Comparison of ENCODE assay signal across 19 cellular contexts in the genomic region with DNA sequence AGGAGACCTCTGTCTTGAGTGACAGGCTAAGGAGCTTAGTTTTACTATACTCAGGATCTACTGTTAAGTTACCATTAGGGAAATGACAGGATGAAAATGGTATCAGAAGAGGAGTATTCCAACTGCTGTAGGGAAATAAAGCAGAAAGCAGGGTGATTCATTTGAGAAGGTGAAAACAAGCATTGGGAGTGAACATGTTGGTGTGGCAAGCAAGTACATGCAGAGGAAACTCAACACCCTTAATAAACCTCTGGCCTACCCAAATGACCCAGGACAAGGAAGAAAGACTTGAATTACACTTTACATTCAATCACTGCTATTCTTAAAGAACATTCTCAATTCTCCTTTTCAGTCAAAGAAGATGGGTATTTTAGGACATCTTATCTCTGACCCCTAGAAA.
"Had no signal": no experiment of that assay in that cellular context is flagged by ENCODE, and none has a peak within 500 bp of the region (broad histone marks: within the 10 kb centered on the region; RNA-seq: fewer than 3 reads in every experiment).

No MANE protein-coding gene starts in this region.

- H3K4me3 ChIP-seq: adrenal gland, coronary artery, gastrocnemius medialis, heart right ventricle, lung, sigmoid colon, spleen had no signal

- DNase-seq: activated B cell treated with CpG ODN at 0.5 μM for 24 hours; activated CD4-positive, alpha-beta T cell treated with anti-CD3 and anti-CD28 coated beads, Interleukin-2, amount 50 U/mL, for 1 hour; activated naive CD4-positive, alpha-beta T cell treated with anti-CD3 and anti-CD28 coated beads for 36 hours; activated T-cell treated with anti-CD3 and anti-CD28 coated beads for 4 hours; adrenal gland; caudate nucleus; effector CD4-positive, alpha-beta T cell; gastrocnemius medialis; heart right ventricle; left cardiac atrium; naive B cell; sigmoid colon; spleen; stimulated activated naive CD8-positive, alpha-beta T cell treated with anti-CD3 and anti-CD28 coated beads, Interleukin-15, amount 100 ng/mL, for 72 hours had no signal

- H3K27ac ChIP-seq: adrenal gland, coronary artery, gastrocnemius medialis, heart right ventricle, parathyroid adenoma, sigmoid colon had no signal

- H3K4me3 Mint-ChIP-seq: activated B cell treated with CpG ODN at 0.5 μM for 24 hours; activated naive CD4-positive, alpha-beta T cell treated with anti-CD3 and anti-CD28 coated beads for 36 hours; naive B cell; stimulated activated naive CD8-positive, alpha-beta T cell treated with anti-CD3 and anti-CD28 coated beads, Interleukin-15, amount 100 ng/mL, for 72 hours; type B pancreatic cell had no signal

- ATAC-seq: gastrocnemius medialis; heart right ventricle; left cardiac atrium; stimulated activated naive CD8-positive, alpha-beta T cell treated with anti-CD3 and anti-CD28 coated beads, Interleukin-15, amount 100 ng/mL, for 72 hours had no signal

- H3K4me1 ChIP-seq: adrenal gland, gastrocnemius medialis, heart right ventricle, sigmoid colon had no signal

- H3K9ac ChIP-seq: parathyroid adenoma had no signal

- H3K27ac Mint-ChIP-seq: activated B cell treated with CpG ODN at 0.5 μM for 24 hours; activated naive CD4-positive, alpha-beta T cell treated with anti-CD3 and anti-CD28 coated beads for 36 hours; type B pancreatic cell had no signal

- H3K27me3 ChIP-seq: adrenal gland, gastrocnemius medialis, heart right ventricle, sigmoid colon, spleen had no signal

- H2AFZ ChIP-seq: parathyroid adenoma had no signal

- H3K27me3 Mint-ChIP-seq: activated B cell treated with CpG ODN at 0.5 μM for 24 hours; naive B cell; stimulated activated naive CD8-positive, alpha-beta T cell treated with anti-CD3 and anti-CD28 coated beads, Interleukin-15, amount 100 ng/mL, for 72 hours; type B pancreatic cell had no signal

- H3K9me3 ChIP-seq: adrenal gland, gastrocnemius medialis, heart right ventricle, spleen had no signal

- H3K9me3 Mint-ChIP-seq: activated B cell treated with CpG ODN at 0.5 μM for 24 hours; activated naive CD4-positive, alpha-beta T cell treated with anti-CD3 and anti-CD28 coated beads for 36 hours; naive B cell; stimulated activated naive CD8-positive, alpha-beta T cell treated with anti-CD3 and anti-CD28 coated beads, Interleukin-15, amount 100 ng/mL, for 72 hours; type B pancreatic cell had no signal

- FAIRE-seq: TTC549 had no signal
